In the genomic region with DNA sequence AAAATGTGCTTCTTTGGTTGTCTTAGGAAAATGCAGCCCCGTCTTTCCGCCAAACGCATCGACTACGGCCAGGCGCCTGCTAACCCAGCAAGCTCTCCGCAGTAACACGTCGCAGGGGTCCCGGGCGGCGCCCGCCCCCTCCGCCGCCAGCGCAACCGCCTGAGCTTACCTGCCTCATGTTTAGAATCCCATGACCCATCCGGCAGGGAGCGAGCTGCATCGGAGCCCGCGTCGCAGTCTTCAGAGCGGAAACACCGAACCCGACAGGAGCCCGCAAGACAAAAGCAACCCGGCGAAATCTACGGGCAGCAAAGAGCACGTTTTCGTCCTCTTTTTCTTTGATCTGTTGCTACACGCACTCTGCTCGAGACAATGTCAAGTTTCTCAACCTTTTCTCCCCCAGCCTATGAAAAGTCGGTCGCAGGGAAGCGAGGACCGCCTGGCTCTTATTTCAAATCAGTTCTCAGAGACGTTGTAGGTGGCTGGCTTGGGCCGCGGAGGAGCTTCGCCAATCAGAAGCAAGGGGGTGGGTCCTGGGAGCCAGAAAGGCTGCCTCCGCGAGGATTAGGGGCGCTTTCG, we compare ENCODE assay signal across 8 cellular contexts. TPM values are rescaled to one million over a fixed set of nuclear protein-coding genes. Genes with fewer than 3 reads are reported as not detected.
DNase-seq lines count a peak whose midpoint lies in the region; ATAC-seq, FAIRE-seq and TF ChIP-seq lines count a peak whose summit lies in the region.

A gene with protein sequence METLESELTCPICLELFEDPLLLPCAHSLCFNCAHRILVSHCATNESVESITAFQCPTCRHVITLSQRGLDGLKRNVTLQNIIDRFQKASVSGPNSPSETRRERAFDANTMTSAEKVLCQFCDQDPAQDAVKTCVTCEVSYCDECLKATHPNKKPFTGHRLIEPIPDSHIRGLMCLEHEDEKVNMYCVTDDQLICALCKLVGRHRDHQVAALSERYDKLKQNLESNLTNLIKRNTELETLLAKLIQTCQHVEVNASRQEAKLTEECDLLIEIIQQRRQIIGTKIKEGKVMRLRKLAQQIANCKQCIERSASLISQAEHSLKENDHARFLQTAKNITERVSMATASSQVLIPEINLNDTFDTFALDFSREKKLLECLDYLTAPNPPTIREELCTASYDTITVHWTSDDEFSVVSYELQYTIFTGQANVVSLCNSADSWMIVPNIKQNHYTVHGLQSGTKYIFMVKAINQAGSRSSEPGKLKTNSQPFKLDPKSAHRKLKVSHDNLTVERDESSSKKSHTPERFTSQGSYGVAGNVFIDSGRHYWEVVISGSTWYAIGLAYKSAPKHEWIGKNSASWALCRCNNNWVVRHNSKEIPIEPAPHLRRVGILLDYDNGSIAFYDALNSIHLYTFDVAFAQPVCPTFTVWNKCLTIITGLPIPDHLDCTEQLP (minus strand): TSS at position 465 of the 579 bp plus-strand sequence. CDS start 53,038 bp downstream, outside the sequence.

- H3K27me3 ChIP-seq in astrocyte (ENCODE audit: insufficient read depth, low read length), result no peaks in the 10 kb centered on the region
- H3K27me3 ChIP-seq in right cardiac atrium (ENCODE audit: control insufficient read depth, insufficient read depth), result no peaks in the 10 kb centered on the region

- intact Hi-C loops in right cardiac atrium (cut with DNase I) (no loop called here), posterior vena cava (cut with DNase I) (loop anchor here in 1 of 2 donors (10.0 kb wide), 1 partner anchor 435 kb away; no protein-coding TSS in a partner anchor)

- ATAC-seq in GM19452 (IDR thresholded peaks at IDR 0.05; ENCODE audit: unreplicated experiment), result peak; percentile 30
- peak; percentile 93 to 96 for ATAC-seq in right cardiac atrium
- no peak for ATAC-seq in HG03045 (IDR thresholded peaks at IDR 0.05; ENCODE audit: unreplicated experiment)

- H4K20me1 ChIP-seq in astrocyte (ENCODE audit: insufficient read depth, low read length), result no peaks in the 10 kb centered on the region

- H3K9me3 ChIP-seq in astrocyte (ENCODE audit: insufficient read depth, low read depth, low read length), result no peaks in the 10 kb centered on the region
- H3K9me3 ChIP-seq in right cardiac atrium (ENCODE audit: control insufficient read depth, low read length), result no peaks in the 10 kb centered on the region

- no peaks in the 10 kb centered on the region for H3K9me3 Mint-ChIP-seq in astrocyte (ENCODE audit: unreplicated experiment)

- CTCF ChIA-PET in AG04449 (lab: Yijun Ruan, JAX), result interaction anchor here (0.9 to 6.5 kb wide), 4 partner anchors 16 to 481 kb away, joined by 4 to 47 read pairs (median 6); no protein-coding TSS in a partner anchor

- no peaks in the 10 kb centered on the region for H3K27me3 Mint-ChIP-seq in astrocyte (ENCODE audit: low read depth, unreplicated experiment)

- H3K4me1 Mint-ChIP-seq in astrocyte (ENCODE audit: low read depth, unreplicated experiment), result peaks cover 21% of the 10 kb centered on the region

- H3K9ac ChIP-seq in astrocyte (ENCODE audit: low read length), result peak within 1 kb of the TSS; percentile 97

- POLR2A ChIA-PET in AG04449 (lab: Yijun Ruan, JAX), result interaction anchor here (0.6 kb wide), 1 partner anchor 479 kb away, joined by 4 read pairs; no protein-coding TSS in a partner anchor

- peaks cover 16% of the 10 kb centered on the region for H3K4me1 ChIP-seq in astrocyte (ENCODE audit: insufficient read depth, low read length)
- peaks cover 1% of the 10 kb centered on the region for H3K4me1 ChIP-seq in right cardiac atrium (ENCODE audit: control insufficient read depth, insufficient read depth, low read length)

- no peak for TF ChIP-seq CTCF in AG04449 (IDR thresholded peaks at IDR 0.05; ENCODE audit: insufficient read depth, low read length, missing control alignments)
- no peak for TF ChIP-seq CTCF in astrocyte (IDR thresholded peaks at IDR 0.05; ENCODE audit: insufficient read depth, low read depth, low read length)

- peak within 1 kb of the TSS; percentile 93 for H3K4me3 Mint-ChIP-seq in astrocyte (ENCODE audit: unreplicated experiment)

- peak within 1 kb of the TSS; percentile 71 for H3K4me3 ChIP-seq in AG04449 (ENCODE audit: low read depth, low read length)
- peak within 1 kb of the TSS; percentile 93 for H3K4me3 ChIP-seq in astrocyte (ENCODE audit: insufficient read depth, low read depth, low read length)
- H3K4me3 ChIP-seq in right cardiac atrium (ENCODE audit: low read length), result peak within 1 kb of the TSS; percentile 86

- 0% methylated on average over 46 of the region's 46 CpGs for WGBS in right cardiac atrium

- FAIRE-seq in astrocyte (lab: Jason Lieb, UNC), result peak; percentile 9

- H3K36me3 Mint-ChIP-seq in astrocyte (ENCODE audit: low read depth, unreplicated experiment), result no peaks in the 10 kb centered on the region

- H3K36me3 ChIP-seq in astrocyte (ENCODE audit: insufficient read depth, low read length), result no peaks in the 10 kb centered on the region

- H3K27ac Mint-ChIP-seq in astrocyte (ENCODE audit: unreplicated experiment), result peak within 1 kb of the TSS; percentile 90

- H3K79me2 ChIP-seq in astrocyte (ENCODE audit: insufficient read depth, low read length), result peaks cover 44% of the 10 kb centered on the region

- H3K4me2 ChIP-seq in astrocyte (ENCODE audit: low read length), result peak within 1 kb of the TSS; percentile 91

- DNase-seq in AG04449 (ENCODE audit: low read depth, low spot score) (no peak), NCI-H2227 treated with DMSO at 0.1 percent for 48 hours (lab: John Stamatoyannopoulos, UW) (peak; percentile 68), astrocyte (ENCODE audit: low read depth) (peak; percentile 75), right cardiac atrium (peak; percentile 75 to 89 (median 85)), posterior vena cava (ENCODE audit: low spot score) (peak; percentile 83), superior temporal gyrus (ENCODE audit: extremely low spot score) (no peak)

- H3K27ac ChIP-seq in astrocyte (ENCODE audit: low read depth, low read length), result peak within 1 kb of the TSS; percentile 79
- H3K27ac ChIP-seq in right cardiac atrium (ENCODE audit: low read length), result peak within 1 kb of the TSS; percentile 9

- peak within 1 kb of the TSS; percentile 63 for H2AFZ ChIP-seq in astrocyte (ENCODE audit: low read depth, low read length)

RNA-seq across cellular contexts. Expression of the gene that starts here (rescaled TPM):
- total RNA-seq in astrocyte (16.8 and 31.2 TPM in 2 replicates), right cardiac atrium (10 to 100 TPM; 20.1 to 39.9 (median 23.1) TPM), posterior vena cava (10 to 100 TPM; 22.2 to 36.5 TPM)
- 4.1 TPM for polyA plus RNA-seq in right cardiac atrium

Comparison
In these comparisons a context has a peak if more than half of its experiments do, and no peak if none do; other contexts are left out.
1. DNase-seq: peak in NCI-H2227 treated with DMSO at 0.1 percent for 48 hours (single experiment), astrocyte (single experiment), right cardiac atrium (3 of 3) and posterior vena cava (single experiment); none in AG04449 (single experiment) and superior temporal gyrus (single experiment).
2. Peak in every context shown above with its lines, with median percentiles within 50 percentile points of each other: H3K4me3 ChIP-seq.